ENCODE assay signal across 14 cellular contexts in the genomic region with DNA sequence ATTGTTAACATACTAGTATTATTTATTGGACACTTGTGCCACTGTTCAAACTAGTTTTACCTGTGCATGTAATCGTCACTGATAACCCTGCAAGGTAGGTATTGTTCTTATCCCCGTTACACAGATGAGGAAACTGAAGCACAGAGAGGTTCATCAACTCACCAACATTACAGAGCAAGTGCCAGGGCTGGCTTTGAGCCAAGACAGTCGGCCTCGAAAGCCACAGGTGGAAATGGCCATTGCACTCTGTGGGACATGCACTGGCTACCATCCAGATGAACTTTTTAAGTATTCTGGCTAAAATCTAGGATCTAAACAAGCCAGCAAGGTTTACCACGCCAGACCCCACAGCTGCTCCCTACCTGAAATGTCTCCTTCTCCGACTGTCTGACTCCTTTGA.
"Had no signal": no experiment of that assay in that cellular context is flagged by ENCODE, and none has a peak within 500 bp of the region (broad histone marks: within the 10 kb centered on the region; RNA-seq: fewer than 3 reads in every experiment).

No MANE protein-coding gene starts in this region.

- H3K4me1 Mint-ChIP-seq: activated naive CD8-positive, alpha-beta T cell treated with anti-CD3 and anti-CD28 coated beads, Interleukin-2, amount 50 U/mL, for 24 hours had no signal

- H3K27ac Mint-ChIP-seq: activated naive CD8-positive, alpha-beta T cell treated with anti-CD3 and anti-CD28 coated beads, Interleukin-2, amount 50 U/mL, for 24 hours; activated T-helper 1 cell treated with anti-CD3 and anti-CD28 coated beads, Interleukin-12 subunit alpha, Interleukin-12 subunit beta, Interleukin-2, Interleukin-4 antibody, amounts not matched to agents 30 ng/mL and 10 ng/mL and 1 ng/mL, durations not matched to agents 14 hours and 24 hours and 36 hours; stimulated activated naive CD8-positive, alpha-beta T cell treated with anti-CD3 and anti-CD28 coated beads, Interleukin-15, Interleukin-2, amounts not matched to agents 100 ng/mL and 50 ng/mL, for 24 hours had no signal

- H3K4me3 Mint-ChIP-seq: activated naive CD8-positive, alpha-beta T cell treated with anti-CD3 and anti-CD28 coated beads, Interleukin-2, amount 50 U/mL, for 24 hours; activated T-helper 1 cell treated with anti-CD3 and anti-CD28 coated beads, Interleukin-12 subunit alpha, Interleukin-12 subunit beta, Interleukin-2, Interleukin-4 antibody, amounts not matched to agents 30 ng/mL and 10 ng/mL and 1 ng/mL, durations not matched to agents 14 hours and 24 hours and 36 hours; stimulated activated naive CD8-positive, alpha-beta T cell treated with anti-CD3 and anti-CD28 coated beads, Interleukin-15, Interleukin-2, amounts not matched to agents 100 ng/mL and 50 ng/mL, for 24 hours had no signal

- H3K27ac ChIP-seq: brain microvascular endothelial cell, suprapubic skin had no signal

- H3K27me3 Mint-ChIP-seq: activated naive CD8-positive, alpha-beta T cell treated with anti-CD3 and anti-CD28 coated beads, Interleukin-2, amount 50 U/mL, for 24 hours; stimulated activated naive CD8-positive, alpha-beta T cell treated with anti-CD3 and anti-CD28 coated beads, Interleukin-15, Interleukin-2, amounts not matched to agents 100 ng/mL and 50 ng/mL, for 24 hours had no signal

- DNase-seq: activated CD4-positive, alpha-beta T cell treated with anti-CD3 and anti-CD28 coated beads, Interleukin-2, amount 50 U/mL, for 4 hours; activated CD4-positive, CD25-positive, alpha-beta regulatory T cell treated with anti-CD3 and anti-CD28 coated beads, Interleukin-2, amount 50 U/mL, for 72 hours; activated naive CD8-positive, alpha-beta T cell treated with anti-CD3 and anti-CD28 coated beads, Interleukin-2, amount 50 U/mL, for 24 hours; anterior cingulate cortex; brain microvascular endothelial cell; central memory CD4-positive, alpha-beta T cell; midbrain; occipital lobe; stimulated activated CD4-positive, alpha-beta T cell treated with anti-CD3 and anti-CD28 coated beads, Interleukin-2, amount 100 ng/mL, for 24 hours; T1000; trophoblast cell had no signal

- H3K9me3 Mint-ChIP-seq: activated naive CD8-positive, alpha-beta T cell treated with anti-CD3 and anti-CD28 coated beads, Interleukin-2, amount 50 U/mL, for 24 hours; activated T-helper 1 cell treated with anti-CD3 and anti-CD28 coated beads, Interleukin-12 subunit alpha, Interleukin-12 subunit beta, Interleukin-2, Interleukin-4 antibody, amounts not matched to agents 30 ng/mL and 10 ng/mL and 1 ng/mL, durations not matched to agents 14 hours and 24 hours and 36 hours; stimulated activated naive CD8-positive, alpha-beta T cell treated with anti-CD3 and anti-CD28 coated beads, Interleukin-15, Interleukin-2, amounts not matched to agents 100 ng/mL and 50 ng/mL, for 24 hours had no signal

- ATAC-seq: activated naive CD8-positive, alpha-beta T cell treated with anti-CD3 and anti-CD28 coated beads, Interleukin-2, amount 50 U/mL, for 24 hours had no signal
